In the genomic region with DNA sequence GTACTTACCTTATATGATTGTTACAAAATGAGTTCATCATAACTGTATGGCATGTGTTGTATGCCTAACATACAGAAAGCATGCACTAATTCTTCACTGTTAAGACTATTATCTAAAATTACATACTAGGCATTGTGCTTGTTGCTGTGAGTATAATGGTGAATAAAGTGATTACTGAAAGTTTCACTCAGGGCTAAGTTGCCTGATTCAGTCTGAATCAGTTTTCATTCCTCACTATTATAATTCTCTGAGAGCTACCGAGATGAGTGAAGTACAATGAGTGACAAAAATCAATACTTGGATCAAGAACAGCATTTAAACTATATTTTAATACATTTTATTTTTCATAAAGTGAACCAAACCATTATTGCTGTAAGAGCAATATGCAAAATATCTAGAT, we compare ENCODE assay signal across 22 cellular contexts. TPM values are rescaled to one million over a fixed set of nuclear protein-coding genes. Genes with fewer than 3 reads are reported as not detected.
DNase-seq lines count a peak whose midpoint lies in the region; ATAC-seq, FAIRE-seq and TF ChIP-seq lines count a peak whose summit lies in the region.
"Had no signal": no experiment of that assay in that cellular context is flagged by ENCODE, and none has a peak within 500 bp of the region (broad histone marks: within the 10 kb centered on the region; RNA-seq: fewer than 3 reads in every experiment).

No MANE protein-coding gene starts in this region.

- intact Hi-C loops in activated CD4-positive, alpha-beta T cell treated with anti-CD3 and anti-CD28 coated beads for 36 hours (cut with DNase I, micrococcal nuclease): loop anchor here in 1 of 2 experiments (10.0 kb wide), 1 partner anchor 54 kb away; no protein-coding TSS in a partner anchor

- POLR2A ChIA-PET in activated CD4-positive, alpha-beta T cell treated with anti-CD3 and anti-CD28 coated beads for 36 hours (lab: Charles Lee): no interaction called here

- no peaks in the 10 kb centered on the region for H3K27me3 Mint-ChIP-seq in activated CD4-positive, alpha-beta T cell treated with anti-CD3 and anti-CD28 coated beads for 36 hours
- no peaks in the 10 kb centered on the region for H3K27me3 Mint-ChIP-seq in activated T-cell treated with anti-CD3 and anti-CD28 coated beads, Interleukin-2, amount 50 U/mL, for 72 hours (ENCODE audit: low read depth)
- H3K27me3 Mint-ChIP-seq: B cell; CD4-positive, alpha-beta T cell had no signal

- TF ChIP-seq POLR2A in GM12892 (IDR thresholded peaks at IDR 0.05; ENCODE audit: low read depth, low read length): no peak

- peaks cover 43% of the 10 kb centered on the region for H3K4me1 Mint-ChIP-seq in activated CD4-positive, alpha-beta T cell treated with anti-CD3 and anti-CD28 coated beads for 36 hours
- H3K4me1 Mint-ChIP-seq in activated T-cell treated with anti-CD3 and anti-CD28 coated beads, Interleukin-2, amount 50 U/mL, for 72 hours (ENCODE audit: low read depth): peaks cover 42% of the 10 kb centered on the region
- H3K4me1 Mint-ChIP-seq in stimulated activated effector memory CD8-positive, alpha-beta T cell treated with anti-CD3 and anti-CD28 coated beads, Interleukin-12 subunit alpha, Interleukin-12 subunit beta, amount 100 ng/mL, for 72 hours: peaks cover 38% of the 10 kb centered on the region

- no peak overlapping the region for H3K4me3 Mint-ChIP-seq in activated CD4-positive, alpha-beta T cell treated with anti-CD3 and anti-CD28 coated beads for 36 hours
- peak overlapping the region; percentile 5 to 70 for H3K4me3 Mint-ChIP-seq in activated T-cell treated with anti-CD3 and anti-CD28 coated beads, Interleukin-2, amount 50 U/mL, for 72 hours
- no peak overlapping the region for H3K4me3 Mint-ChIP-seq in stimulated activated effector memory CD8-positive, alpha-beta T cell treated with anti-CD3 and anti-CD28 coated beads, Interleukin-12 subunit alpha, Interleukin-12 subunit beta, amount 100 ng/mL, for 72 hours
- H3K4me3 Mint-ChIP-seq: B cell; CD4-positive, alpha-beta T cell; CD8-positive, alpha-beta T cell had no signal

- no peak overlapping the region for H3K27ac Mint-ChIP-seq in activated CD4-positive, alpha-beta T cell treated with anti-CD3 and anti-CD28 coated beads for 36 hours
- peak overlapping the region; percentile 42 for H3K27ac Mint-ChIP-seq in activated T-cell treated with anti-CD3 and anti-CD28 coated beads, Interleukin-2, amount 50 U/mL, for 72 hours
- H3K27ac Mint-ChIP-seq in stimulated activated effector memory CD8-positive, alpha-beta T cell treated with anti-CD3 and anti-CD28 coated beads, Interleukin-12 subunit alpha, Interleukin-12 subunit beta, amount 100 ng/mL, for 72 hours: no peak overlapping the region
- H3K27ac Mint-ChIP-seq: B cell; CD4-positive, alpha-beta T cell; CD8-positive, alpha-beta T cell had no signal

- DNase-seq in activated CD4-positive, alpha-beta T cell treated with anti-CD3 and anti-CD28 coated beads for 36 hours: no peak
- no peak for DNase-seq in activated CD4-positive, alpha-beta T cell treated with anti-CD3 and anti-CD28 coated beads for 1 hour
- no peak for DNase-seq in activated T-cell treated with anti-CD3 and anti-CD28 coated beads, Interleukin-2, amount 50 U/mL, for 72 hours
- DNase-seq in activated T-cell treated with anti-CD3 and anti-CD28 coated beads, Interleukin-2, amount 50 U/mL, for 1 hour: no peak
- no peak for DNase-seq in GM12892 (ENCODE audit: insufficient read length)
- DNase-seq in stimulated activated effector memory CD8-positive, alpha-beta T cell treated with anti-CD3 and anti-CD28 coated beads, Interleukin-12 subunit alpha, Interleukin-12 subunit beta, amount 100 ng/mL, for 72 hours (ENCODE audit: low spot score in 2 of 2): no peak
- no peak for DNase-seq in frontal cortex (ENCODE audit: low spot score in 2 of 2)
- DNase-seq: AML-193; Caco-2; Calu3; CD4-positive, alpha-beta T cell; CD8-positive, alpha-beta T cell; DMS79 treated with DMSO at 0.1 percent for 48 hours; GF-D8 had no signal

- CTCF ChIA-PET in activated CD4-positive, alpha-beta T cell treated with anti-CD3 and anti-CD28 coated beads for 36 hours (lab: Charles Lee): interaction anchor here (1.5 to 3.7 kb wide), 3 partner anchors 16 to 297 kb away, joined by 4 to 26 read pairs (median 4); no protein-coding TSS in a partner anchor

- H3K9me3 Mint-ChIP-seq in activated CD4-positive, alpha-beta T cell treated with anti-CD3 and anti-CD28 coated beads for 36 hours (ENCODE audit: low read depth): peaks cover 6% of the 10 kb centered on the region
- H3K9me3 Mint-ChIP-seq in activated T-cell treated with anti-CD3 and anti-CD28 coated beads, Interleukin-2, amount 50 U/mL, for 72 hours: peaks cover 1 to 2% of the 10 kb centered on the region in 2 donors
- H3K9me3 Mint-ChIP-seq in stimulated activated effector memory CD8-positive, alpha-beta T cell treated with anti-CD3 and anti-CD28 coated beads, Interleukin-12 subunit alpha, Interleukin-12 subunit beta, amount 100 ng/mL, for 72 hours: peaks cover 1% of the 10 kb centered on the region
- H3K9me3 Mint-ChIP-seq: CD8-positive, alpha-beta T cell had no signal

- peaks cover 6% of the 10 kb centered on the region for H3K36me3 Mint-ChIP-seq in activated CD4-positive, alpha-beta T cell treated with anti-CD3 and anti-CD28 coated beads for 36 hours (ENCODE audit: low read depth)
- H3K36me3 Mint-ChIP-seq in activated T-cell treated with anti-CD3 and anti-CD28 coated beads, Interleukin-2, amount 50 U/mL, for 72 hours (ENCODE audit: insufficient read depth in 2 of 2): peaks cover 6 to 7% of the 10 kb centered on the region in 2 donors
- H3K36me3 Mint-ChIP-seq in stimulated activated effector memory CD8-positive, alpha-beta T cell treated with anti-CD3 and anti-CD28 coated beads, Interleukin-12 subunit alpha, Interleukin-12 subunit beta, amount 100 ng/mL, for 72 hours: no peaks in the 10 kb centered on the region

- ATAC-seq in activated CD4-positive, alpha-beta T cell treated with anti-CD3 and anti-CD28 coated beads for 36 hours: peak; percentile 39
- ATAC-seq in activated T-cell treated with anti-CD3 and anti-CD28 coated beads, Interleukin-2, amount 50 U/mL, for 72 hours (replicated peaks in 1 of 2): peak; percentile 44 to 48
- peak; percentile 75 for ATAC-seq in stimulated activated effector memory CD8-positive, alpha-beta T cell treated with anti-CD3 and anti-CD28 coated beads, Interleukin-12 subunit alpha, Interleukin-12 subunit beta, amount 100 ng/mL, for 72 hours
- ATAC-seq: A549; CD8-positive, alpha-beta T cell had no signal

- peak; percentile 72 for FAIRE-seq in GM12892 (lab: Jason Lieb, UNC)
- FAIRE-seq in frontal cortex (lab: Jason Lieb, UNC): no peak
- FAIRE-seq: A549, D721Med, G401.6, GM12891, GM19239 had no signal

RNA-seq across cellular contexts. Expression of a gene that starts 7.5 kb away (rescaled TPM):
- total RNA-seq in activated CD4-positive, alpha-beta T cell treated with anti-CD3 and anti-CD28 coated beads for 36 hours: 10 to 100 TPM in 1 of 2 experiments, 1 to 10 TPM in 1; 9.3 to 12.1 TPM
- 10 to 100 TPM; 17.8 to 26.5 TPM for total RNA-seq in activated T-cell treated with anti-CD3 and anti-CD28 coated beads, Interleukin-2, amount 50 U/mL, for 72 hours
- 273 TPM for polyA plus RNA-seq in GM12892 (2012; ENCODE audit: missing spikeins)
- not detected for total RNA-seq in frontal cortex
- total RNA-seq: A172, Caco-2, Calu3 had no signal
- polyA plus RNA-seq: A549, BJ had no signal

RNA-seq across cellular contexts. Expression of a gene that starts 54.4 kb away (rescaled TPM):
- total RNA-seq in activated CD4-positive, alpha-beta T cell treated with anti-CD3 and anti-CD28 coated beads for 36 hours: 1 to 10 TPM; 8.7 to 9.3 TPM
- total RNA-seq in activated T-cell treated with anti-CD3 and anti-CD28 coated beads, Interleukin-2, amount 50 U/mL, for 72 hours: 1 to 10 TPM; 3.2 to 4.1 TPM
- polyA plus RNA-seq in GM12892 (2012; ENCODE audit: missing spikeins): 5.0 TPM
- 0.41 TPM for total RNA-seq in frontal cortex

Comparison
In these comparisons a context has a peak if more than half of its experiments do, and no peak if none do; other contexts are left out.
1. H3K4me3 Mint-ChIP-seq: peak in activated T-cell treated with anti-CD3 and anti-CD28 coated beads, Interleukin-2, amount 50 U/mL, for 72 hours (2 of 2); none in activated CD4-positive, alpha-beta T cell treated with anti-CD3 and anti-CD28 coated beads for 36 hours (single experiment) and stimulated activated effector memory CD8-positive, alpha-beta T cell treated with anti-CD3 and anti-CD28 coated beads, Interleukin-12 subunit alpha, Interleukin-12 subunit beta, amount 100 ng/mL, for 72 hours (single experiment).
2. RNA of a gene that starts 7.5 kb away (total RNA-seq): 17.8 to 26.5 TPM in activated T-cell treated with anti-CD3 and anti-CD28 coated beads, Interleukin-2, amount 50 U/mL, for 72 hours and 9.3 to 12.1 TPM in activated CD4-positive, alpha-beta T cell treated with anti-CD3 and anti-CD28 coated beads for 36 hours; not detected in frontal cortex (single experiment); every median in the first group is over 10 times any median in the second.
3. Peak in every context shown above with its lines, with median percentiles within 50 percentile points of each other: ATAC-seq.